In the genomic region with DNA sequence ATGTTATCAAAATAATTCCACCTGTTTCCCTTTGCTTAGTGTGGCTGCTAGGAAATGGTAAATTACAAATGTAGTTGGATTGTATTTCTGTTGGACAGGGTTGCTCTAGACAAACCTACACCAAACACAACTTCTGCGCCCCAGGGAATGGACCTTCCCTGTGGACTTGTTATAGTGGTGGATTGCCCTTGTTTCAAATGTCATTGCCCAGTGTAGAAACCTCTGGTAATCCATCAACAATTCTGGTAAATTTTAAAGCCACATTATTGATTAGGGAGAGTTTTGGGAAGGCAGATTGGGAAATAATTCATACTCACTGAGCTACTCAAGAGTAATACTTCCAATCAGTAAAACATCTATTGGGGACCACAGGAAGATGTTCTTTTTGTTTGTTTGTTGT, we compare ENCODE assay signal across 26 cellular contexts.
DNase-seq lines count a peak whose midpoint lies in the region; ATAC-seq and TF ChIP-seq lines count a peak whose summit lies in the region.
"Had no signal": no experiment of that assay in that cellular context is flagged by ENCODE, and none has a peak within 500 bp of the region (broad histone marks: within the 10 kb centered on the region; RNA-seq: fewer than 3 reads in every experiment).

No MANE protein-coding gene starts in this region.

- no peaks in the 10 kb centered on the region for H3K27me3 ChIP-seq in CD4-positive, alpha-beta memory T cell (ENCODE audit: insufficient read depth, low read length)
- no peaks in the 10 kb centered on the region for H3K27me3 ChIP-seq in psoas muscle (ENCODE audit: insufficient read depth in 3 of 3, low read length in 2 of 3)
- H3K27me3 ChIP-seq in hepatocyte: no peaks in the 10 kb centered on the region
- H3K27me3 ChIP-seq: BLaER1 treated with 17β-estradiol and CSF1 and Interleukin-3, amounts not matched to agents 10 nM and 100 nM had no signal

- no peak overlapping the region for H3K4me2 ChIP-seq in hepatocyte
- H3K4me2 ChIP-seq: KMS-11 had no signal

- H3K9me3 ChIP-seq in CD4-positive, alpha-beta memory T cell (ENCODE audit: control insufficient read depth in 1 of 2, low read length in 2 of 2): no peaks in the 10 kb centered on the region
- no peaks in the 10 kb centered on the region for H3K9me3 ChIP-seq in psoas muscle
- no peaks in the 10 kb centered on the region for H3K9me3 ChIP-seq in hepatocyte (ENCODE audit: low read depth)

- no peaks in the 10 kb centered on the region for H3K9me2 ChIP-seq in hepatocyte (replicated peaks; ENCODE audit: insufficient read depth)

- peaks cover 82% of the 10 kb centered on the region for H3K79me2 ChIP-seq in hepatocyte

- DNase-seq in activated naive CD4-positive, alpha-beta T cell treated with anti-CD3 and anti-CD28 coated beads for 36 hours: no peak
- DNase-seq in activated naive CD4-positive, alpha-beta T cell (lab: John Stamatoyannopoulos, UW): no peak
- DNase-seq in CD4-positive, alpha-beta memory T cell: no peak
- DNase-seq in activated B cell treated with CpG ODN at 0.5 μM for 24 hours (no peak), psoas muscle (no peak), hepatocyte (ENCODE audit: low spot score) (no peak), NCI-H1436 treated with DMSO at 0.1 percent for 48 hours (lab: John Stamatoyannopoulos, UW) (no peak), SKM-1 treated with dmso at 0.1 percent for 144 hours (lab: John Stamatoyannopoulos, UW; ENCODE audit: unreplicated experiment) (no peak)
- DNase-seq: CD8-positive, alpha-beta memory T cell; DMS 273 treated with DMSO at 0.1 percent for 48 hours; DMS79; EL; GDM1; HCEC 1CT; NCI-H1048; NCI-H1417 treated with DMSO at 0.1 percent for 48 hours; NCI-H187 treated with DMSO at 0.1 percent for 48 hours; NCI-H2171 treated with DMSO at 0.1 percent for 48 hours; NCI-H345; NCI-H510A treated with DMSO at 0.1 percent for 48 hours; NCI-H748 treated with DMSO at 0.1 percent for 48 hours; SIG-M5 had no signal

- H3K4me3 ChIP-seq in CD4-positive, alpha-beta memory T cell (ENCODE audit: low read length in 2 of 2): no peak overlapping the region
- no peak overlapping the region for H3K4me3 ChIP-seq in psoas muscle
- no peak overlapping the region for H3K4me3 ChIP-seq in hepatocyte
- H3K4me3 ChIP-seq: BLaER1 treated with 17β-estradiol and CSF1 and Interleukin-3, amounts not matched to agents 10 nM and 100 nM; GM12878; SK-N-MC had no signal

- no peak for TF ChIP-seq CTCF in activated B cell treated with CpG ODN at 0.5 μM for 24 hours (IDR thresholded peaks at IDR 0.05)
- TF ChIP-seq CTCF in psoas muscle (IDR thresholded peaks at IDR 0.05): no peak
- no peak for TF ChIP-seq CTCF in hepatocyte (IDR thresholded peaks at IDR 0.05; ENCODE audit: poor library complexity)

- H3K27ac Mint-ChIP-seq in activated naive CD4-positive, alpha-beta T cell treated with anti-CD3 and anti-CD28 coated beads for 36 hours: peak overlapping the region; percentile 18
- peak overlapping the region in 4 of 7 donors; percentile 21 to 57 (median 38) for H3K27ac Mint-ChIP-seq in CD4-positive, alpha-beta memory T cell
- H3K27ac Mint-ChIP-seq in activated B cell treated with CpG ODN at 0.5 μM for 24 hours: peak overlapping the region; percentile 50

- H4K20me1 ChIP-seq in hepatocyte (ENCODE audit: insufficient read depth, poor library complexity, severe bottlenecking): peaks cover 13% of the 10 kb centered on the region

- H3K4me3 Mint-ChIP-seq in activated naive CD4-positive, alpha-beta T cell treated with anti-CD3 and anti-CD28 coated beads for 36 hours: no peak overlapping the region
- no peak overlapping the region for H3K4me3 Mint-ChIP-seq in CD4-positive, alpha-beta memory T cell
- no peak overlapping the region for H3K4me3 Mint-ChIP-seq in activated B cell treated with CpG ODN at 0.5 μM for 24 hours

- no peaks in the 10 kb centered on the region for H3K36me3 ChIP-seq in CD4-positive, alpha-beta memory T cell (ENCODE audit: insufficient read depth, low read length)
- H3K36me3 ChIP-seq in psoas muscle (ENCODE audit: insufficient read depth in 1 of 2, low read depth in 1 of 2) (no peaks in the 10 kb centered on the region), hepatocyte (replicated peaks; ENCODE audit: insufficient read depth, low read depth) (no peaks in the 10 kb centered on the region)

- CTCF ChIA-PET in activated naive CD4-positive, alpha-beta T cell treated with anti-CD3 and anti-CD28 coated beads for 36 hours (lab: Charles Lee): interaction anchor here (1.2 kb wide), 1 partner anchor 32 kb away, joined by 3 read pairs; no protein-coding TSS in a partner anchor
- CTCF ChIA-PET in CD4-positive, alpha-beta memory T cell (lab: Charles Lee; ENCODE audit: partially characterized antibody): no interaction called here
- CTCF ChIA-PET in activated B cell treated with CpG ODN at 0.5 μM for 24 hours (lab: Charles Lee): no interaction called here

- H3K9me3 Mint-ChIP-seq in activated naive CD4-positive, alpha-beta T cell treated with anti-CD3 and anti-CD28 coated beads for 36 hours: no peaks in the 10 kb centered on the region
- no peaks in the 10 kb centered on the region for H3K9me3 Mint-ChIP-seq in CD4-positive, alpha-beta memory T cell
- no peaks in the 10 kb centered on the region for H3K9me3 Mint-ChIP-seq in activated B cell treated with CpG ODN at 0.5 μM for 24 hours
- H3K9me3 Mint-ChIP-seq: CD8-positive, alpha-beta memory T cell had no signal

- H3K27me3 Mint-ChIP-seq in activated naive CD4-positive, alpha-beta T cell treated with anti-CD3 and anti-CD28 coated beads for 36 hours (ENCODE audit: low read depth): no peaks in the 10 kb centered on the region
- H3K27me3 Mint-ChIP-seq in CD4-positive, alpha-beta memory T cell: no peaks in the 10 kb centered on the region
- no peaks in the 10 kb centered on the region for H3K27me3 Mint-ChIP-seq in activated B cell treated with CpG ODN at 0.5 μM for 24 hours

- POLR2A ChIA-PET in CD4-positive, alpha-beta memory T cell (lab: Charles Lee; ENCODE audit: partially characterized antibody): no interaction called here
- POLR2A ChIA-PET in activated B cell treated with CpG ODN at 0.5 μM for 24 hours (lab: Charles Lee): no interaction called here

- H3K4me1 Mint-ChIP-seq in activated naive CD4-positive, alpha-beta T cell treated with anti-CD3 and anti-CD28 coated beads for 36 hours (ENCODE audit: low read depth): peaks cover 48% of the 10 kb centered on the region
- peaks cover 38 to 58% (median 48%) of the 10 kb centered on the region in 4 donors for H3K4me1 Mint-ChIP-seq in CD4-positive, alpha-beta memory T cell
- peaks cover 72% of the 10 kb centered on the region for H3K4me1 Mint-ChIP-seq in activated B cell treated with CpG ODN at 0.5 μM for 24 hours

- H3K36me3 Mint-ChIP-seq in activated naive CD4-positive, alpha-beta T cell treated with anti-CD3 and anti-CD28 coated beads for 36 hours (ENCODE audit: low read depth): no peaks in the 10 kb centered on the region
- H3K36me3 Mint-ChIP-seq in CD4-positive, alpha-beta memory T cell: peaks cover 0 to 6% of the 10 kb centered on the region in 2 donors
- peaks cover 2% of the 10 kb centered on the region for H3K36me3 Mint-ChIP-seq in activated B cell treated with CpG ODN at 0.5 μM for 24 hours (ENCODE audit: low read depth)

- 94 to 100% (median 100%) methylated on average over 1 of the region's 1 CpG for WGBS in psoas muscle, 3 donors
- WGBS in hepatocyte (ENCODE audit: low lambda C conversion rate, missing lambda C conversion rate): 100% methylated on average over 1 of the region's 1 CpG

- intact Hi-C loops in activated naive CD4-positive, alpha-beta T cell treated with anti-CD3 and anti-CD28 coated beads for 36 hours (cut with micrococcal nuclease): no loop called here
- intact Hi-C loops in CD4-positive, alpha-beta memory T cell (cut with micrococcal nuclease): no loop called here
- intact Hi-C loops in activated B cell treated with CpG ODN at 0.5 μM for 24 hours (cut with micrococcal nuclease) (no loop called here), psoas muscle (cut with DNase I) (loop anchor here in 1 of 2 donors (5.0 kb wide), 1 partner anchor 35 kb away; no protein-coding TSS in a partner anchor)

- H3K27ac ChIP-seq in CD4-positive, alpha-beta memory T cell (ENCODE audit: low read depth, low read length): no peak overlapping the region
- H3K27ac ChIP-seq in psoas muscle: peak overlapping the region; percentile 100
- H3K27ac ChIP-seq in hepatocyte: no peak overlapping the region
- H3K27ac ChIP-seq: BLaER1 treated with 17β-estradiol and CSF1 and Interleukin-3, amounts not matched to agents 10 nM and 100 nM; KMS-11; SK-N-MC had no signal

- H2AFZ ChIP-seq in hepatocyte: no peak overlapping the region

- ATAC-seq in activated B cell treated with CpG ODN at 0.5 μM for 24 hours (ENCODE audit: low read depth) (no peak), psoas muscle (no peak)
- ATAC-seq: GM12878 had no signal

- peaks cover 19% of the 10 kb centered on the region for H3K4me1 ChIP-seq in CD4-positive, alpha-beta memory T cell (ENCODE audit: insufficient read depth, low read length)
- H3K4me1 ChIP-seq in psoas muscle (peaks cover 55% of the 10 kb centered on the region), hepatocyte (ENCODE audit: insufficient read depth) (peaks cover 8% of the 10 kb centered on the region)
